ENCODE assay signal across 1 cellular context in genomic region chr7:22732556-22733126, GRCh38.
TF ChIP-seq lines count a peak whose summit lies in the region.

No MANE protein-coding gene starts in this region.

TF ChIP-seq in HCT116, 20 proteins besides CTCF, POLR2A, EP300 and RAD21 (continued from another document):
- TF ChIP-seq ZFX (IDR thresholded peaks at IDR 0.05) (no peak), JUND (IDR thresholded peaks at IDR 0.05) (no peak)
